Comparison of ENCODE assay signal across 8 cellular contexts in the genomic region with DNA sequence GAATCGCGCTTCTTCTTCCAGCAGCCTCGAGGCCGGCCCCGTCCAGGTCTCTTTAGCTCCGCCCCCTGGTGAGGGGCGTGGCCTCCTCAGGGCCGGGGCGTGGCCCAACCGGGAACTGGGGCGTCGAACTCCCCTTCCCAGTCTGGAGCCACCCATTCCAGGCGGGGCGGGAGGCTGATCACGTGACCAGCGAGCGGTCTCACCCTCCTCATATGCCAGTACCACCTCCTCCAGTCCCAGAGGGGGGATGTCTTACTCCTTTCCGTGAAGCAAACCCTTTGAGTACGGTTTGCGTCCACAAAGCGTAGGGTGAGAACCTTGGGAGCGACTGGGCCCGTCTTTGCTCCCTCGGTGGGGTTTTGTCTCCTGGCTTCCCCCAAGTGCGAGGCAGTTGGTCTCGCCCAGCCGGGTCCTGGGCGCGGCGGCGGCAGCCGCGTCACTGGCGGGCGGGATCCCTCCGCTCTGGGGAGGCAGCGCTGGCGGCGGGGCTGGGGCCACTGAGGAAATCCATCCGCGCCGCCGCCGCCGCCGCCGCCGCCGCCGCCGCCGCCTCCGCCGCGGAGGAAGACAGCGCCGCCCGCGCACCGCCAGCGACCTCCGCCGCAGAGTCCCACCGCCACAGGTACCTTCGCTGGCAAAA. TPM values are rescaled to one million over a fixed set of nuclear protein-coding genes. Genes with fewer than 3 reads are reported as not detected.
A peak's percentile ranks its signal among the peaks of the same experiment; 100 is the strongest.
DNase-seq lines count a peak whose midpoint lies in the region; ATAC-seq and TF ChIP-seq lines count a peak whose summit lies in the region.

Gene GNB2 (plus strand): TSS at position 439 of the 640 bp plus-strand sequence. CDS start 2,526 bp downstream, outside the sequence.

- no TSS peak for BruUV-seq in PC-9 (replicated peaks; lab: Mats Ljungman, UMichigan)

- intact Hi-C loops in PC-9 (cut with micrococcal nuclease; ENCODE audit: unreplicated experiment), result loop anchor here (1.0 to 5.0 kb wide), 5 partner anchors 46 to 217 kb away; partner anchors contain the start of genes FBXO24, LRCH4 and MOSPD3

- peaks cover 24% of the 10 kb centered on the region for H3K79me2 ChIP-seq in PC-9 (ENCODE audit: low read depth)

- ATAC-seq in GM21619 (IDR thresholded peaks at IDR 0.05; ENCODE audit: unreplicated experiment), result peak; percentile 56

- H3K4me1 ChIP-seq in PC-9 (replicated peaks; ENCODE audit: insufficient read depth) (no peaks in the 10 kb centered on the region; the same call in 1 of the 2 replicates), mucosa of rectum (ENCODE audit: control insufficient read depth in 2 of 2, insufficient read depth in 2 of 2, low read length in 2 of 2) (peaks cover 6 to 11% of the 10 kb centered on the region in 2 donors)

- H3K4me2 ChIP-seq in PC-9, result peak within 1 kb of the TSS; percentile 81

- H3K9me3 ChIP-seq in PC-9 (ENCODE audit: insufficient read depth, low read depth) (no peaks in the 10 kb centered on the region), mucosa of rectum (ENCODE audit: control insufficient read depth in 2 of 2, low read length in 2 of 2) (no peaks in the 10 kb centered on the region)

- H3K4me3 ChIP-seq in Jurkat, Clone E6-1 (ENCODE audit: low read length), result peak within 1 kb of the TSS; percentile 85
- H3K4me3 ChIP-seq in PC-9 (peak within 1 kb of the TSS; percentile 99), epithelial cell of proximal tubule (ENCODE audit: low read depth, low read length) (peak within 1 kb of the TSS; percentile 96), mucosa of rectum (ENCODE audit: low read length in 2 of 2) (peak within 1 kb of the TSS; percentile 85 to 89)

- H3K27ac ChIP-seq in PC-9 (peak within 1 kb of the TSS; percentile 75), mucosa of rectum (ENCODE audit: low read depth in 2 of 2, low read length in 2 of 2) (peak within 1 kb of the TSS; percentile 97 to 99)

- TF ChIP-seq CTCF in PC-9 (conservative IDR thresholded peaks at IDR 0.05) (no peak), epithelial cell of proximal tubule (conservative IDR thresholded peaks at IDR 0.05; ENCODE audit: low read depth, low read length) (no peak)

- CTCF ChIA-PET in PC-9 (lab: Charles Lee), result interaction anchor here (1.3 kb wide), 1 partner anchor 39 kb away, joined by 6 read pairs; no protein-coding TSS in a partner anchor

- H3K36me3 ChIP-seq in PC-9 (ENCODE audit: low read depth) (peaks cover 12% of the 10 kb centered on the region; the same call in 1 of the 2 replicates), mucosa of rectum (ENCODE audit: control insufficient read depth in 2 of 2, insufficient read depth in 2 of 2, low read length in 2 of 2) (peaks cover 18 to 21% of the 10 kb centered on the region in 2 donors)

- H3K9me2 ChIP-seq in PC-9 (ENCODE audit: insufficient read depth), result no peaks in the 10 kb centered on the region

- H3K27me3 ChIP-seq in PC-9 (ENCODE audit: insufficient read depth, low read depth), result no peaks in the 10 kb centered on the region
- H3K27me3 ChIP-seq in mucosa of rectum (ENCODE audit: control insufficient read depth in 2 of 2, insufficient read depth in 2 of 2, low read length in 2 of 2), result no peaks in the 10 kb centered on the region

- peaks cover 19% of the 10 kb centered on the region for H4K20me1 ChIP-seq in PC-9 (ENCODE audit: insufficient read depth)

- H3F3A ChIP-seq in PC-9 (ENCODE audit: insufficient read depth, low read depth), result peaks cover 8% of the 10 kb centered on the region; the same call in 1 of the 2 replicates

- H3K9ac ChIP-seq in mucosa of rectum (ENCODE audit: low read depth in 1 of 2, low read length in 2 of 2), result peak within 1 kb of the TSS; percentile 96 to 97

- POLR2A ChIA-PET in PC-9 (lab: Charles Lee; ENCODE audit: unreplicated experiment), result interaction anchor here (0.5 to 1.1 kb wide), 10 partner anchors 23 to 650 kb away, joined by 3 to 8 read pairs (median 6); partner anchors contain the start of genes FBXO24, MEPCE, MOSPD3 and SRRT

- DNase-seq in DMS114 treated with DMSO at 0.1 percent for 48 hours (lab: John Stamatoyannopoulos, UW; ENCODE audit: unreplicated experiment), result peak; percentile 91
- peak; percentile 98 for DNase-seq in Jurkat, Clone E6-1 (ENCODE audit: low read depth, low spot score)
- DNase-seq in PC-9, result peak; percentile 93 to 100
- peak; percentile 98 for DNase-seq in activated T-cell treated with anti-CD3 and anti-CD28 coated beads, Interleukin-2, amount 50 U/mL, for 1 hour
- peak; percentile 88 for DNase-seq in epithelial cell of proximal tubule (ENCODE audit: low read depth)
- peak; percentile 100 for DNase-seq in stimulated activated CD8-positive, alpha-beta memory T cell treated with anti-CD3 and anti-CD28 coated beads, Interleukin-4, amount 100 ng/mL, for 48 hours

- H2AFZ ChIP-seq in PC-9, result peak within 1 kb of the TSS; percentile 94

RNA-seq across cellular contexts. Expression of gene GNB2, which starts in this region (rescaled TPM):
- 137 TPM for polyA plus RNA-seq in Jurkat, Clone E6-1 (2012; ENCODE audit: insufficient read depth, insufficient read length)
- total RNA-seq in PC-9 (2021) (299 and 326 TPM in 2 replicates), epithelial cell of proximal tubule (245 and 295 TPM in 2 replicates)

Comparison
In these comparisons a context has a peak if more than half of its experiments do, and no peak if none do; other contexts are left out.
1. Peak in every context shown above with its lines: DNase-seq, ATAC-seq, H3K4me3 ChIP-seq and H3K27ac ChIP-seq.